In the genomic region with DNA sequence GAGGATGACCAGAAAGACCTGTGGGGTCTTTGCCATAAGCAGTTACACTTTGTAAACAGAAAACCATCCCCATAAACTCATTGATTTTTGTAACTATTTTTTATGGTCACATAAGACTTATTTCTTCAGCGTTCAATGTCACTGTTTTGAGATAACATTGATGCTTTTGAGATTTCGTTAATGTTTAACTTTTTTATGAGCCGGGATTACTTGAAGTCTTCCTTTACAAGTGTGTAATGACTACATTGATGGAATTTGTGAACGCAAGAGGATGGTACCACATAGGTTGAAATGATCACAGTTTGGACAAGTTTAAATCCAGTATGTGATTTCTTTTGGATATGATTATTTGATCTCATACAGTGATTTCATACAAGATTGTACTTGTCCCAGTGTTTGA, we compare ENCODE assay signal across 8 cellular contexts. TPM values are rescaled to one million over a fixed set of nuclear protein-coding genes. Genes with fewer than 3 reads are reported as not detected.
DNase-seq lines count a peak whose midpoint lies in the region; ATAC-seq and TF ChIP-seq lines count a peak whose summit lies in the region.

No MANE protein-coding gene starts in this region.

- H3K27ac ChIP-seq in DND-41 (ENCODE audit: low read length), result no peak overlapping the region
- H3K27ac ChIP-seq in PC-3 (ENCODE audit: low read length), result no peak overlapping the region
- peak overlapping the region; percentile 96 for H3K27ac ChIP-seq in psoas muscle

- CTCF ChIA-PET in PC-3 (lab: Charles Lee), result no interaction called here

- intact Hi-C loops in PC-3 (cut with micrococcal nuclease) (no loop called here), psoas muscle (cut with DNase I) (loop anchor here (10.0 kb wide), 1 partner anchor 331 kb away; no protein-coding TSS in a partner anchor)

- H3K4me1 ChIP-seq in DND-41 (ENCODE audit: insufficient read depth, low read length) (peaks cover 57% of the 10 kb centered on the region), PC-3 (ENCODE audit: insufficient read depth, low read length) (peaks cover 35% of the 10 kb centered on the region), psoas muscle (peaks cover 26% of the 10 kb centered on the region)

- 28 to 53% (median 42%) methylated on average over 4 of the region's 4 CpGs for WGBS in psoas muscle, 3 donors

- H3K79me2 ChIP-seq in DND-41 (ENCODE audit: insufficient read depth, low read length) (peaks cover 58% of the 10 kb centered on the region), PC-3 (ENCODE audit: low read length) (peaks cover 79% of the 10 kb centered on the region)

- POLR2A ChIA-PET in PC-3 (lab: Charles Lee; ENCODE audit: unreplicated experiment), result interaction anchor here (0.8 kb wide), 1 partner anchor 161 kb away, joined by 5 read pairs; no protein-coding TSS in a partner anchor

- no peak overlapping the region for H2AFZ ChIP-seq in DND-41 (ENCODE audit: low read depth, low read length)
- H2AFZ ChIP-seq in PC-3 (ENCODE audit: low read length), result no peak overlapping the region

- TF ChIP-seq CTCF in DND-41 (IDR thresholded peaks at IDR 0.05; ENCODE audit: borderline replicate concordance, extremely low read depth, low read length, poor library complexity, severe bottlenecking) (no peak), PC-3 (conservative IDR thresholded peaks at IDR 0.05; ENCODE audit: low read depth, low read length) (no peak), epithelial cell of proximal tubule (conservative IDR thresholded peaks at IDR 0.05; ENCODE audit: low read depth, low read length) (no peak), psoas muscle (IDR thresholded peaks at IDR 0.05) (no peak)

- no peaks in the 10 kb centered on the region for H3K9me3 ChIP-seq in DND-41 (ENCODE audit: insufficient read depth, low read length, severe bottlenecking)
- no peaks in the 10 kb centered on the region for H3K9me3 ChIP-seq in PC-3 (ENCODE audit: low read length)
- H3K9me3 ChIP-seq in psoas muscle, result no peaks in the 10 kb centered on the region

- H3K27me3 ChIP-seq in DND-41 (ENCODE audit: insufficient read depth, low read length, poor library complexity) (no peaks in the 10 kb centered on the region), PC-3 (ENCODE audit: low read length) (no peaks in the 10 kb centered on the region), psoas muscle (ENCODE audit: insufficient read depth in 3 of 3, low read length in 2 of 3) (no peaks in the 10 kb centered on the region)

- no TSS peak for BruUV-seq in PC-3 (replicated peaks; lab: Mats Ljungman, UMichigan)

- H3K36me3 ChIP-seq in DND-41 (ENCODE audit: insufficient read depth, low read length) (no peaks in the 10 kb centered on the region), PC-3 (ENCODE audit: low read depth, low read length) (no peaks in the 10 kb centered on the region), psoas muscle (ENCODE audit: insufficient read depth in 1 of 2, low read depth in 1 of 2) (no peaks in the 10 kb centered on the region)

- H4K20me1 ChIP-seq in DND-41 (ENCODE audit: insufficient read depth, low read length) (peaks cover 15% of the 10 kb centered on the region; the same call in 1 of the 2 replicates), PC-3 (ENCODE audit: low read length) (peaks cover 34% of the 10 kb centered on the region)

- ATAC-seq in DND-41 (ENCODE audit: insufficient read depth, low read depth), result no peak
- ATAC-seq in PC-3, result no peak
- no peak for ATAC-seq in psoas muscle
- no peak for ATAC-seq in HG03280 (IDR thresholded peaks at IDR 0.05; ENCODE audit: unreplicated experiment)
- ATAC-seq in GM19395 (IDR thresholded peaks at IDR 0.05; ENCODE audit: unreplicated experiment), result no peak

- H3K4me2 ChIP-seq in DND-41 (ENCODE audit: insufficient read depth, low read length) (peak overlapping the region; percentile 100), PC-3 (ENCODE audit: low read length) (peak overlapping the region; percentile 100)

- H3K9ac ChIP-seq in DND-41 (ENCODE audit: low read depth, low read length) (peak overlapping the region; percentile 94), PC-3 (ENCODE audit: low read length) (peak overlapping the region; percentile 90)

- H3F3A ChIP-seq in PC-3 (ENCODE audit: low read length, unreplicated experiment), result no peaks in the 10 kb centered on the region

- peak overlapping the region; percentile 51 to 77; a peak in 3 of 4 replicates for H3K4me3 ChIP-seq in DND-41 (ENCODE audit: low read depth in 1 of 2, low read length in 2 of 2)
- peak overlapping the region; percentile 89 for H3K4me3 ChIP-seq in PC-3 (ENCODE audit: low read length)
- peak overlapping the region; percentile 82 for H3K4me3 ChIP-seq in epithelial cell of proximal tubule (ENCODE audit: low read depth, low read length)
- H3K4me3 ChIP-seq in psoas muscle, result peak overlapping the region; percentile 89

- DNase-seq in DND-41, result no peak
- DNase-seq in PC-3, result peak; percentile 30
- no peak for DNase-seq in epithelial cell of proximal tubule (ENCODE audit: low read depth)
- DNase-seq in psoas muscle, result no peak
- DNase-seq in C1 segment of cervical spinal cord (lab: John Stamatoyannopoulos, UW), result no peak
- DNase-seq in activated CD4-positive, alpha-beta T cell treated with anti-CD3 and anti-CD28 coated beads, Interleukin-2, amount 50 U/mL, for 1 hour, result no peak

- H3K9me2 ChIP-seq in PC-3 (replicated peaks; ENCODE audit: low read length), result no peaks in the 10 kb centered on the region

RNA-seq across cellular contexts. Expression of gene SLC12A2, which starts 1.8 kb away (rescaled TPM):
- 33.9 and 42.3 TPM in 2 replicates for total RNA-seq in PC-3 (2014; rRNA removed)
- 14.2 and 14.3 TPM in 2 replicates for total RNA-seq in epithelial cell of proximal tubule
- total RNA-seq in psoas muscle, result 10 to 100 TPM; 11.7 to 25.8 (median 16.3) TPM
- 1 to 10 TPM; 1.7 to 8.0 (median 3.3) TPM for polyA plus RNA-seq in psoas muscle
